17 cellular contexts compared by ENCODE assay signal in genomic region chr1:20232564-20232963, GRCh38. TPM values are rescaled to one million over a fixed set of nuclear protein-coding genes. Genes with fewer than 3 reads are reported as not detected.
"Had no signal": no experiment of that assay in that cellular context is flagged by ENCODE, and none has a peak within 500 bp of the region (broad histone marks: within the 10 kb centered on the region; RNA-seq: fewer than 3 reads in every experiment).

No MANE protein-coding gene starts in this region.

RNA-seq across cellular contexts. Expression of gene PLA2G2C, which starts 46.2 kb away (rescaled TPM):
- total RNA-seq: chondrocyte, fibroblast of lung, fibroblast of villous mesenchyme, gastrocnemius medialis, heart right ventricle, left cardiac atrium, liver, lung microvascular endothelial cell, osteoblast, pulmonary artery endothelial cell, skeletal muscle tissue, thoracic aorta had no signal
- polyA plus RNA-seq: fibroblast of lung; heart right ventricle; liver; naive thymus-derived CD4-positive, alpha-beta T cell; neural cell had no signal

RNA-seq across cellular contexts. Expression of gene UBXN10, which starts 46.7 kb away (rescaled TPM):
- total RNA-seq: chondrocyte, fibroblast of villous mesenchyme, lung microvascular endothelial cell, pulmonary artery endothelial cell had no signal
- polyA plus RNA-seq: fibroblast of lung had no signal

RNA-seq across cellular contexts. Expression of gene VWA5B1, which starts 58.1 kb away (rescaled TPM):
- total RNA-seq: chondrocyte, esophagus mucosa, fibroblast of lung, fibroblast of villous mesenchyme, liver, lung microvascular endothelial cell, osteoblast, pulmonary artery endothelial cell, sciatic nerve, stomach, thoracic aorta had no signal
- polyA plus RNA-seq: fibroblast of lung, liver, stomach had no signal
